Comparison of ENCODE assay signal across 12 cellular contexts in genomic region chr1:20399606-20400180, GRCh38.
"Had no signal": no experiment of that assay in that cellular context is flagged by ENCODE, and none has a peak within 500 bp of the region (broad histone marks: within the 10 kb centered on the region; RNA-seq: fewer than 3 reads in every experiment).

No MANE protein-coding gene starts in this region.

- DNase-seq: activated effector memory CD4-positive, alpha-beta T cell treated with anti-CD3 and anti-CD28 coated beads, Interleukin-2, amount 50 U/mL, for 16 hours; activated T-cell treated with anti-CD3 and anti-CD28 coated beads, Interleukin-2, amount 50 U/mL, for 24 hours; amniotic stem cell; gastrocnemius medialis; kidney; naive thymus-derived CD4-positive, alpha-beta T cell; small intestine; T-helper 2 cell had no signal

- H3K4me1 Mint-ChIP-seq: naive thymus-derived CD4-positive, alpha-beta T cell had no signal

- H3K27ac ChIP-seq: gastrocnemius medialis, neutrophil, right atrium auricular region had no signal

- H3K36me3 ChIP-seq: gastrocnemius medialis, neutrophil, right atrium auricular region, tibial nerve had no signal

- H3K36me3 Mint-ChIP-seq: activated naive CD4-positive, alpha-beta T cell treated with anti-CD3 and anti-CD28 coated beads, Interleukin-2, amount 50 U/mL, for 72 hours had no signal

- H3K4me3 Mint-ChIP-seq: activated T-cell treated with anti-CD3 and anti-CD28 coated beads, Interleukin-2, amount 50 U/mL, for 24 hours; naive thymus-derived CD4-positive, alpha-beta T cell had no signal

- H3K27me3 ChIP-seq: right atrium auricular region had no signal

- H3K4me1 ChIP-seq: gastrocnemius medialis, right atrium auricular region had no signal

- H3K27ac Mint-ChIP-seq: activated naive CD4-positive, alpha-beta T cell treated with anti-CD3 and anti-CD28 coated beads, Interleukin-2, amount 50 U/mL, for 72 hours; activated T-cell treated with anti-CD3 and anti-CD28 coated beads, Interleukin-2, amount 50 U/mL, for 24 hours had no signal

- H3K4me3 ChIP-seq: gastrocnemius medialis, right atrium auricular region, tibial nerve had no signal

- ATAC-seq: activated naive CD4-positive, alpha-beta T cell treated with anti-CD3 and anti-CD28 coated beads, Interleukin-2, amount 50 U/mL, for 72 hours; gastrocnemius medialis; naive thymus-derived CD4-positive, alpha-beta T cell had no signal

- H3K9me3 ChIP-seq: neutrophil had no signal
